ENCODE assay signal across 14 cellular contexts in genomic region chr17:1640329-1641064, GRCh38. TPM values are rescaled to one million over a fixed set of nuclear protein-coding genes. Genes with fewer than 3 reads are reported as not detected.
A peak's percentile ranks its signal among the peaks of the same experiment; 100 is the strongest.
DNase-seq lines count a peak whose midpoint lies in the region; ATAC-seq and TF ChIP-seq lines count a peak whose summit lies in the region.
"Had no signal": no experiment of that assay in that cellular context is flagged by ENCODE, and none has a peak within 500 bp of the region (broad histone marks: within the 10 kb centered on the region; RNA-seq: fewer than 3 reads in every experiment).

No MANE protein-coding gene starts in this region.

- H3K27ac Mint-ChIP-seq in activated B cell treated with CpG ODN at 0.5 μM for 24 hours, result peak overlapping the region; percentile 30
- H3K27ac Mint-ChIP-seq: T-helper 1 cell treated with Interleukin-12 subunit alpha and Interleukin-12 subunit beta and Interleukin-4 antibody, amounts not matched to agents 30 μg/mL and 1 μg/mL, for 36 hours had no signal

- H3K9ac ChIP-seq in mesendoderm (ENCODE audit: low read length), result no peak overlapping the region

- peak overlapping the region; percentile 15 for H3K56ac ChIP-seq in mesendoderm (ENCODE audit: low read length)

- no peaks in the 10 kb centered on the region for H3K9me3 Mint-ChIP-seq in activated B cell treated with CpG ODN at 0.5 μM for 24 hours
- H3K9me3 Mint-ChIP-seq: CD4-positive, alpha-beta memory T cell; naive B cell; T-helper 1 cell treated with Interleukin-12 subunit alpha and Interleukin-12 subunit beta and Interleukin-4 antibody, amounts not matched to agents 30 μg/mL and 1 μg/mL, for 36 hours had no signal

- H3K4me3 ChIP-seq in H7 (ENCODE audit: insufficient read depth, low read depth, low read length) (no peak overlapping the region), mesendoderm (ENCODE audit: low read length) (no peak overlapping the region)
- H3K4me3 ChIP-seq: PC-9 had no signal

- WGBS in mesendoderm (ENCODE audit: extremely low coverage, insufficient coverage, low lambda C conversion rate), result no CpG with 5 or more reads among the region's 23 CpGs

- H4K8ac ChIP-seq in mesendoderm (ENCODE audit: low read depth, low read length), result no peak overlapping the region

- intact Hi-C loops in activated B cell treated with CpG ODN at 0.5 μM for 24 hours (cut with micrococcal nuclease), result loop anchor here (10.0 kb wide), 1 partner anchor 394 kb away; the partner anchor contains the start of gene DPH1
- intact Hi-C loops in posterior vena cava (cut with DNase I), result no loop called here

- H3K4me3 Mint-ChIP-seq in activated B cell treated with CpG ODN at 0.5 μM for 24 hours, result no peak overlapping the region
- H3K4me3 Mint-ChIP-seq: CD4-positive, alpha-beta memory T cell; T-helper 1 cell treated with Interleukin-12 subunit alpha and Interleukin-12 subunit beta and Interleukin-4 antibody, amounts not matched to agents 30 μg/mL and 1 μg/mL, for 36 hours had no signal

- H3K36me3 ChIP-seq in H7 (replicated peaks; ENCODE audit: control insufficient read depth, insufficient read depth, low read length), result no peaks in the 10 kb centered on the region
- no peaks in the 10 kb centered on the region for H3K36me3 ChIP-seq in mesendoderm (ENCODE audit: control insufficient read depth, insufficient read depth, low read length)

- no peak overlapping the region for H3K18ac ChIP-seq in mesendoderm (ENCODE audit: low read length)

- H3K4me2 ChIP-seq in mesendoderm (ENCODE audit: low read length), result no peak overlapping the region

- H3K4ac ChIP-seq in mesendoderm (ENCODE audit: low read depth, low read length), result no peak overlapping the region

- H2BK15ac ChIP-seq in mesendoderm (replicated peaks; ENCODE audit: low read depth), result no peak overlapping the region

- no peak overlapping the region for H3K23ac ChIP-seq in mesendoderm (ENCODE audit: low read length)

- CTCF ChIA-PET in activated B cell treated with CpG ODN at 0.5 μM for 24 hours (lab: Charles Lee), result interaction anchor here (0.7 to 1.6 kb wide), 2 partner anchors 9 to 10 kb away, joined by 3 read pairs; no protein-coding TSS in a partner anchor

- TF ChIP-seq CTCF in activated B cell treated with CpG ODN at 0.5 μM for 24 hours (IDR thresholded peaks at IDR 0.05), result no peak

- H2AK5ac ChIP-seq in mesendoderm (ENCODE audit: low read length), result no peak overlapping the region

- ATAC-seq in activated B cell treated with CpG ODN at 0.5 μM for 24 hours (ENCODE audit: low read depth) (no peak), HG02852 (IDR thresholded peaks at IDR 0.05; ENCODE audit: unreplicated experiment) (no peak)
- ATAC-seq: foreskin keratinocyte had no signal

- no peaks in the 10 kb centered on the region for H3K79me2 ChIP-seq in mesendoderm (ENCODE audit: control insufficient read depth, insufficient read depth, low read length)

- H3K4me1 Mint-ChIP-seq in activated B cell treated with CpG ODN at 0.5 μM for 24 hours, result peaks cover 17% of the 10 kb centered on the region

- peaks cover 6% of the 10 kb centered on the region for H3K4me1 ChIP-seq in mesendoderm (ENCODE audit: control insufficient read depth, low read depth, low read length)

- POLR2A ChIA-PET in activated B cell treated with CpG ODN at 0.5 μM for 24 hours (lab: Charles Lee), result interaction anchor here (1.7 kb wide), 1 partner anchor 11 kb away, joined by 5 read pairs; no protein-coding TSS in a partner anchor

- H4K5ac ChIP-seq in mesendoderm (ENCODE audit: low read length), result no peak overlapping the region

- H2BK5ac ChIP-seq in mesendoderm (ENCODE audit: low read length), result no peak overlapping the region

- no peaks in the 10 kb centered on the region for H3K79me1 ChIP-seq in mesendoderm (ENCODE audit: low read length)

- H3K27ac ChIP-seq in mesendoderm (ENCODE audit: low read depth, low read length), result no peak overlapping the region
- H3K27ac ChIP-seq: foreskin keratinocyte, PC-9 had no signal

- H2BK120ac ChIP-seq in mesendoderm (ENCODE audit: low read depth, low read length), result no peak overlapping the region

- H3K27me3 ChIP-seq in H7 (ENCODE audit: control insufficient read depth, insufficient read depth, low read length) (peaks cover 8% of the 10 kb centered on the region), mesendoderm (ENCODE audit: insufficient read depth, low read length, poor library complexity) (no peaks in the 10 kb centered on the region)

- DNase-seq in H7, result peak; percentile 55
- DNase-seq in activated B cell treated with CpG ODN at 0.5 μM for 24 hours, result no peak
- no peak for DNase-seq in mesendoderm
- no peak for DNase-seq in SIG-M5 (lab: John Stamatoyannopoulos, UW)
- no peak for DNase-seq in posterior vena cava (ENCODE audit: low spot score)
- DNase-seq: activated CD4-positive, alpha-beta T cell treated with anti-CD3 and anti-CD28 coated beads, Interleukin-2, amount 50 U/mL, for 1 hour; CD4-positive, alpha-beta memory T cell; effector CD4-positive, alpha-beta T cell; foreskin keratinocyte; naive B cell; NCI-H446; PC-9 had no signal

- H3K27me3 Mint-ChIP-seq in activated B cell treated with CpG ODN at 0.5 μM for 24 hours, result no peaks in the 10 kb centered on the region
- H3K27me3 Mint-ChIP-seq: CD4-positive, alpha-beta memory T cell; naive B cell had no signal

- no peaks in the 10 kb centered on the region for H3K36me3 Mint-ChIP-seq in activated B cell treated with CpG ODN at 0.5 μM for 24 hours (ENCODE audit: low read depth)
- H3K36me3 Mint-ChIP-seq: naive B cell had no signal

RNA-seq across cellular contexts. Expression of gene SCARF1, which starts 5.0 kb away (rescaled TPM):
- total RNA-seq in H7 (2014; rRNA removed; shearing (Covaris generic)), result 5.1 and 7.6 TPM in 2 replicates
- total RNA-seq in activated B cell treated with CpG ODN at 0.5 μM for 24 hours (6.6 and 8.0 TPM in 2 replicates), posterior vena cava (10 to 100 TPM; 13.0 to 13.9 TPM)
- 0.97 TPM for polyA plus RNA-seq in mesendoderm (2013, experiment 1 of 2)
- 1.1 TPM for polyA plus RNA-seq in mesendoderm (2013, experiment 2 of 2)
- total RNA-seq: foreskin keratinocyte had no signal

RNA-seq across cellular contexts. Expression of gene RILP, which starts 9.2 kb away (rescaled TPM):
- 31.0 and 32.8 TPM in 2 replicates for total RNA-seq in H7 (2014; rRNA removed; shearing (Covaris generic))
- total RNA-seq in activated B cell treated with CpG ODN at 0.5 μM for 24 hours, result 9.7 and 9.8 TPM in 2 replicates
- polyA plus RNA-seq in mesendoderm (2013, experiment 1 of 2), result 8.7 TPM
- 8.5 TPM for polyA plus RNA-seq in mesendoderm (2013, experiment 2 of 2)
- 10 to 100 TPM; 10.3 to 13.0 TPM for total RNA-seq in posterior vena cava

RNA-seq across cellular contexts. Expression of gene SLC43A2, which starts 11.9 kb away (rescaled TPM):
- 36.0 and 37.7 TPM in 2 replicates for total RNA-seq in H7 (2014; rRNA removed; shearing (Covaris generic))
- total RNA-seq in activated B cell treated with CpG ODN at 0.5 μM for 24 hours (148 and 167 TPM in 2 replicates), posterior vena cava (10 to 100 TPM in 1 of 2 donors, 1 to 10 TPM in 1; 9.5 to 16.9 TPM)
- polyA plus RNA-seq in mesendoderm (2013, experiment 1 of 2), result 6.4 TPM
- 7.3 TPM for polyA plus RNA-seq in mesendoderm (2013, experiment 2 of 2)

RNA-seq across cellular contexts. Expression of gene PRPF8, which starts 44.2 kb away (rescaled TPM):
- total RNA-seq in H7 (2014; rRNA removed; shearing (Covaris generic)), result 128 and 146 TPM in 2 replicates
- total RNA-seq in activated B cell treated with CpG ODN at 0.5 μM for 24 hours, result 401 and 442 TPM in 2 replicates
- polyA plus RNA-seq in mesendoderm (2013, experiment 1 of 2), result 158 TPM
- polyA plus RNA-seq in mesendoderm (2013, experiment 2 of 2), result 144 TPM
- 100 to 1,000 TPM; 173 to 190 TPM for total RNA-seq in posterior vena cava
